25 cellular contexts compared by ENCODE assay signal in the genomic region with DNA sequence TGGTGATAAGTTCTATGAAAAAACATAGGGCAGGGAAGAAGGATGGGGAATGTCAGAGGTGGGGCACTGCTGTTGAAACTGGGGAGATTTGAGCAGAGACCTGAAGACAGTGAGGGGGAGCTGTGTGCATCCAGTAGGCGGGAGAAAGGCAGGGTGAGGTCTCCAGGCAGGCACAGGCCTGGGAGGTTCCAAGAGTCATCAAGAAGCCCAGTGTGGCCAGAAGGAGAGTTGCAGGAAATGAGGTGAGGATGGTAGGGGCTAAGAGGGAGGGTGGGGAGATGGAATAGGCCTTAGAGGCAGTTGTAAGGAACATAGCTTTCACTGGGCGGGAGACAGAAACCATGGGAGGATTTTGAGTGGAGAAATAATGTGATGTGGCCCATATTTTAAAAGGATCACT.
"Had no signal": no experiment of that assay in that cellular context is flagged by ENCODE, and none has a peak within 500 bp of the region (broad histone marks: within the 10 kb centered on the region; RNA-seq: fewer than 3 reads in every experiment).

No MANE protein-coding gene starts in this region.

- H3K4me3 Mint-ChIP-seq: naive thymus-derived CD4-positive, alpha-beta T cell; natural killer cell treated with Interleukin-12 subunit alpha and Interleukin-12 subunit beta and Interleukin-15 and Interleukin-18, amount 100 ng/mL, for 72 hours; stimulated activated naive B cell treated with anti-CD40 and anti-IgM and Interleukin-4, amounts not matched to agents 10 μg/mL and 1 μg/mL and 100 μg/mL, for 72 hours had no signal

- H3K9me3 ChIP-seq: ovary, testis, thyroid gland had no signal

- DNase-seq: islet precursor cell; left ventricle myocardium inferior; midbrain; mucosa of descending colon; naive thymus-derived CD4-positive, alpha-beta T cell; ovary; retina; right cardiac atrium; stimulated activated CD4-positive, alpha-beta T cell treated with anti-CD3 and anti-CD28 coated beads, Interleukin-12 subunit alpha, Interleukin-12 subunit beta, amount 100 ng/mL, for 4 hours; stimulated activated CD4-positive, alpha-beta T cell treated with anti-CD3 and anti-CD28 coated beads, Interleukin-15, amount 100 ng/mL, for 24 hours; stimulated activated CD4-positive, alpha-beta T cell treated with anti-CD3 and anti-CD28 coated beads, Interleukin-2, amount 100 ng/mL, for 24 hours; stimulated activated CD4-positive, alpha-beta T cell treated with anti-CD3 and anti-CD28 coated beads, Interleukin-4, amount 100 ng/mL, for 1 hour; stimulated activated naive B cell treated with anti-CD40 and anti-IgM and Interleukin-4, amounts not matched to agents 10 μg/mL and 1 μg/mL and 100 μg/mL, for 72 hours; stimulated activated naive CD8-positive, alpha-beta T cell treated with anti-CD3 and anti-CD28 coated beads, Interleukin-15, Interleukin-2, amounts not matched to agents 100 U/mL and 50 U/mL, for 24 hours; stomach; testis; thyroid gland; transverse colon; upper lobe of left lung had no signal

- H3K27ac Mint-ChIP-seq: naive thymus-derived CD4-positive, alpha-beta T cell; natural killer cell treated with Interleukin-12 subunit alpha and Interleukin-12 subunit beta and Interleukin-15 and Interleukin-18, amount 100 ng/mL, for 72 hours; progenitor cell of endocrine pancreas; stimulated activated naive B cell treated with anti-CD40 and anti-IgM and Interleukin-4, amounts not matched to agents 10 μg/mL and 1 μg/mL and 100 μg/mL, for 72 hours had no signal

- H3K36me3 Mint-ChIP-seq: stimulated activated naive B cell treated with anti-CD40 and anti-IgM and Interleukin-4, amounts not matched to agents 10 μg/mL and 1 μg/mL and 100 μg/mL, for 72 hours had no signal

- H3K27ac ChIP-seq: hepatocyte, left ventricle myocardium inferior, ovary, skin epidermis, stomach, testis, thyroid gland, transverse colon, upper lobe of left lung had no signal

- ATAC-seq: mucosa of descending colon; naive thymus-derived CD4-positive, alpha-beta T cell; natural killer cell treated with Interleukin-12 subunit alpha and Interleukin-12 subunit beta and Interleukin-15 and Interleukin-18, amount 100 ng/mL, for 72 hours; right cardiac atrium; sciatic nerve; stimulated activated naive B cell treated with anti-CD40 and anti-IgM and Interleukin-4, amounts not matched to agents 10 μg/mL and 1 μg/mL and 100 μg/mL, for 72 hours; stimulated activated naive CD8-positive, alpha-beta T cell treated with anti-CD3 and anti-CD28 coated beads, Interleukin-15, Interleukin-2, amounts not matched to agents 100 U/mL and 50 U/mL, for 24 hours had no signal

- H2AFZ ChIP-seq: hepatocyte had no signal

- H3K36me3 ChIP-seq: left ventricle myocardium inferior, ovary, stomach, thyroid gland, transverse colon, upper lobe of left lung had no signal

- H3K79me2 ChIP-seq: hepatocyte had no signal

- H3K9me3 Mint-ChIP-seq: natural killer cell treated with Interleukin-12 subunit alpha and Interleukin-12 subunit beta and Interleukin-15 and Interleukin-18, amount 100 ng/mL, for 72 hours had no signal

- H3K27me3 ChIP-seq: hepatocyte, ovary, stomach, testis, thyroid gland, transverse colon, upper lobe of left lung had no signal

- H3K4me1 ChIP-seq: left ventricle myocardium inferior, stomach, testis, thyroid gland, upper lobe of left lung had no signal

- H3K4me1 Mint-ChIP-seq: naive thymus-derived CD4-positive, alpha-beta T cell had no signal

- H3K4me3 ChIP-seq: hepatocyte, left ventricle myocardium inferior, lung, mucosa of descending colon, ovary, skin epidermis, stomach, testis, thyroid gland, transverse colon, upper lobe of left lung had no signal

- H3K4me2 ChIP-seq: hepatocyte had no signal
